ENCODE assay signal across 7 cellular contexts in genomic region chr6:90219168-90219985, GRCh38.
DNase-seq lines count a peak whose midpoint lies in the region; ATAC-seq and TF ChIP-seq lines count a peak whose summit lies in the region.

No MANE protein-coding gene starts in this region.

- no peak for TF ChIP-seq CTCF in lung (IDR thresholded peaks at IDR 0.05; ENCODE audit: control extremely low read depth, extremely low read depth)
- TF ChIP-seq CTCF in upper lobe of right lung (IDR thresholded peaks at IDR 0.05), result no peak

- H3K4me1 ChIP-seq in lung (ENCODE audit: control insufficient read depth in 2 of 2, insufficient read depth in 2 of 2, low read length in 2 of 2) (peaks cover 12 to 17% of the 10 kb centered on the region in 2 donors), upper lobe of right lung (peaks cover 30% of the 10 kb centered on the region)

- no peak overlapping the region for H3K4me3 ChIP-seq in lung
- peak overlapping the region; percentile 17 for H3K4me3 ChIP-seq in upper lobe of right lung

- 49 to 70% methylated on average over 14 of the region's 14 CpGs for WGBS in lung, 2 donors

- peak; percentile 56 for DNase-seq in NCI-H2196 treated with DMSO at 0.1 percent for 48 hours (lab: John Stamatoyannopoulos, UW; ENCODE audit: unreplicated experiment)
- peak; percentile 55 for DNase-seq in cerebellum (ENCODE audit: low spot score)
- DNase-seq in lung (ENCODE audit: low spot score), result no peak
- no peak for DNase-seq in upper lobe of right lung
- DNase-seq in NCI-H146 (lab: John Stamatoyannopoulos, UW), result no peak
- DNase-seq in COLO829 (ENCODE audit: low spot score), result no peak

- H3K27ac ChIP-seq in lung (ENCODE audit: low read depth in 1 of 2, low read length in 1 of 2) (peak overlapping the region; percentile 86 to 88), upper lobe of right lung (peak overlapping the region; percentile 82)

- H3K36me3 ChIP-seq in lung (ENCODE audit: control insufficient read depth in 2 of 2, insufficient read depth in 2 of 2, low read length in 2 of 2) (no peaks in the 10 kb centered on the region), upper lobe of right lung (no peaks in the 10 kb centered on the region)

- ATAC-seq in GM21390 (IDR thresholded peaks at IDR 0.05; ENCODE audit: unreplicated experiment), result peak; percentile 21
- ATAC-seq in lung (ENCODE audit: insufficient read depth, low FRiP score), result no peak
- peak; percentile 37 for ATAC-seq in upper lobe of right lung

- H3K9me3 ChIP-seq in lung (ENCODE audit: control insufficient read depth in 2 of 2, insufficient read depth in 1 of 2, low read length in 1 of 2) (peaks cover 0 to 4% of the 10 kb centered on the region in 2 donors), upper lobe of right lung (no peaks in the 10 kb centered on the region)

- intact Hi-C loops in upper lobe of right lung (cut with DNase I), result no loop called here

- H3K27me3 ChIP-seq in lung (ENCODE audit: control insufficient read depth, insufficient read depth), result no peaks in the 10 kb centered on the region
- no peaks in the 10 kb centered on the region for H3K27me3 ChIP-seq in upper lobe of right lung

Comparison
In these comparisons a context has a peak if more than half of its experiments do, and no peak if none do; other contexts are left out.
1. DNase-seq: peak in NCI-H2196 treated with DMSO at 0.1 percent for 48 hours (single experiment) and cerebellum (single experiment); none in lung (single experiment), upper lobe of right lung (single experiment), NCI-H146 (single experiment) and COLO829 (single experiment).